14 cellular contexts compared by ENCODE assay signal in the genomic region with DNA sequence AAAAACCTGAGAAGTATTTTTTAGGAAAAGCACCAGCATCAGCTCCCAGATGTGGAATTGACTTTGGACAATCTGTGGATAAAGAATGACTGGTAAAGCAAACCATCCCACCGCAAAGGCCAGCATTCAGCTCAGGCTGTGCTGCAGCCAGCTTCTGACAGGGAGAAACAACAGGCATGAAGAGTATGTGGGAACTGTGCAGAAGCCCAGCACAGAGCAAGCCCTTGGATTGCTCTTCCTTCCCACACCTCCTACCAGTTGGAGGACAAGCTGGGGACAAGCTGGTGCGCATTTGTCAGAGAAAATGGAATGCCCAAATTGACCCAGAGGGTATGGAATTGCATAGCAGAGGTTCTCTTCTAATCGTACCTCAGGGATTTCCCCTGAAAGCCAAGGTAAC.
DNase-seq lines count a peak whose midpoint lies in the region; ATAC-seq and TF ChIP-seq lines count a peak whose summit lies in the region.
"Had no signal": no experiment of that assay in that cellular context is flagged by ENCODE, and none has a peak within 500 bp of the region (broad histone marks: within the 10 kb centered on the region; RNA-seq: fewer than 3 reads in every experiment).

No MANE protein-coding gene starts in this region.

- no peaks in the 10 kb centered on the region for H3K9me3 Mint-ChIP-seq in stimulated activated effector memory CD8-positive, alpha-beta T cell treated with anti-CD3 and anti-CD28 coated beads, Interleukin-12 subunit alpha, Interleukin-12 subunit beta, amount 100 ng/mL, for 72 hours

- H3K4me1 ChIP-seq in right cardiac atrium (ENCODE audit: control insufficient read depth, insufficient read depth, low read length) (no peaks in the 10 kb centered on the region), vagina (no peaks in the 10 kb centered on the region)
- H3K4me1 ChIP-seq: BLaER1 treated with 17β-estradiol and CSF1 and Interleukin-3, amounts not matched to agents 10 nM and 100 nM had no signal

- H3K4me1 Mint-ChIP-seq in stimulated activated effector memory CD8-positive, alpha-beta T cell treated with anti-CD3 and anti-CD28 coated beads, Interleukin-12 subunit alpha, Interleukin-12 subunit beta, amount 100 ng/mL, for 72 hours: no peaks in the 10 kb centered on the region

- TF ChIP-seq CTCF in vagina (IDR thresholded peaks at IDR 0.05): no peak

- no peaks in the 10 kb centered on the region for H3K36me3 Mint-ChIP-seq in stimulated activated effector memory CD8-positive, alpha-beta T cell treated with anti-CD3 and anti-CD28 coated beads, Interleukin-12 subunit alpha, Interleukin-12 subunit beta, amount 100 ng/mL, for 72 hours
- H3K36me3 Mint-ChIP-seq: CD4-positive, CD25-positive, alpha-beta regulatory T cell had no signal

- H3K4me3 ChIP-seq in right cardiac atrium (ENCODE audit: low read length) (no peak overlapping the region), vagina (no peak overlapping the region)
- H3K4me3 ChIP-seq: BLaER1 treated with 17β-estradiol and CSF1 and Interleukin-3, amounts not matched to agents 10 nM and 100 nM; GM23248 had no signal

- TF ChIP-seq POLR2A in vagina (IDR thresholded peaks at IDR 0.05): no peak

- H3K9me3 ChIP-seq in right cardiac atrium (ENCODE audit: control insufficient read depth, low read length): no peaks in the 10 kb centered on the region
- H3K9me3 ChIP-seq in vagina: no peaks in the 10 kb centered on the region
- H3K9me3 ChIP-seq: BLaER1 treated with 17β-estradiol and CSF1 and Interleukin-3, amounts not matched to agents 10 nM and 100 nM had no signal

- no peak for ATAC-seq in right cardiac atrium
- no peak for ATAC-seq in HG03432 (IDR thresholded peaks at IDR 0.05; ENCODE audit: unreplicated experiment)
- no peak for ATAC-seq in stimulated activated effector memory CD8-positive, alpha-beta T cell treated with anti-CD3 and anti-CD28 coated beads, Interleukin-12 subunit alpha, Interleukin-12 subunit beta, amount 100 ng/mL, for 72 hours
- ATAC-seq: HepG2 had no signal

- peak; percentile 44 for DNase-seq in cardiac septum (ENCODE audit: low spot score)
- no peak for DNase-seq in right cardiac atrium
- peak; percentile 21 for DNase-seq in ecto neural progenitor cell (ENCODE audit: low spot score)
- DNase-seq in mucosa of gallbladder (ENCODE audit: low spot score): peak; percentile 38
- DNase-seq in vagina (ENCODE audit: extremely low spot score in 2 of 2): peak; percentile 70 to 80
- no peak for DNase-seq in HuH-7.5 (ENCODE audit: low spot score)
- DNase-seq in stimulated activated effector memory CD8-positive, alpha-beta T cell treated with anti-CD3 and anti-CD28 coated beads, Interleukin-12 subunit alpha, Interleukin-12 subunit beta, amount 100 ng/mL, for 72 hours (ENCODE audit: low spot score in 2 of 2): no peak
- DNase-seq: CD4-positive, CD25-positive, alpha-beta regulatory T cell; DMS53 had no signal

- H3K4me3 Mint-ChIP-seq in stimulated activated effector memory CD8-positive, alpha-beta T cell treated with anti-CD3 and anti-CD28 coated beads, Interleukin-12 subunit alpha, Interleukin-12 subunit beta, amount 100 ng/mL, for 72 hours: no peak overlapping the region
- H3K4me3 Mint-ChIP-seq: CD4-positive, CD25-positive, alpha-beta regulatory T cell had no signal

- H3K27ac ChIP-seq in right cardiac atrium (ENCODE audit: low read length): no peak overlapping the region
- H3K27ac ChIP-seq in vagina: no peak overlapping the region
- H3K27ac ChIP-seq: 22Rv1; BLaER1 treated with 17β-estradiol and CSF1 and Interleukin-3, amounts not matched to agents 10 nM and 100 nM; GM23248 had no signal

- no peaks in the 10 kb centered on the region for H3K36me3 ChIP-seq in vagina
- H3K36me3 ChIP-seq: BLaER1 treated with 17β-estradiol and CSF1 and Interleukin-3, amounts not matched to agents 10 nM and 100 nM had no signal

- intact Hi-C loops in cardiac septum (cut with DNase I): no loop called here
- intact Hi-C loops in right cardiac atrium (cut with DNase I): no loop called here
- intact Hi-C loops in vagina (cut with DNase I): no loop called here

- H3K27me3 ChIP-seq in right cardiac atrium (ENCODE audit: control insufficient read depth, insufficient read depth) (no peaks in the 10 kb centered on the region), vagina (no peaks in the 10 kb centered on the region)
- H3K27me3 ChIP-seq: BLaER1 treated with 17β-estradiol and CSF1 and Interleukin-3, amounts not matched to agents 10 nM and 100 nM had no signal

- no peak overlapping the region for H3K27ac Mint-ChIP-seq in stimulated activated effector memory CD8-positive, alpha-beta T cell treated with anti-CD3 and anti-CD28 coated beads, Interleukin-12 subunit alpha, Interleukin-12 subunit beta, amount 100 ng/mL, for 72 hours
- H3K27ac Mint-ChIP-seq: CD4-positive, CD25-positive, alpha-beta regulatory T cell had no signal

- 76% methylated on average over 3 of the region's 3 CpGs for WGBS in right cardiac atrium

Comparison
In these comparisons a context has a peak if more than half of its experiments do, and no peak if none do; other contexts are left out.
1. DNase-seq: peak in cardiac septum (single experiment), ecto neural progenitor cell (single experiment), mucosa of gallbladder (single experiment) and vagina (2 of 2); none in right cardiac atrium (0 of 3), HuH-7.5 (single experiment) and stimulated activated effector memory CD8-positive, alpha-beta T cell treated with anti-CD3 and anti-CD28 coated beads, Interleukin-12 subunit alpha, Interleukin-12 subunit beta, amount 100 ng/mL, for 72 hours (0 of 2).